Comparison of ENCODE assay signal across 12 cellular contexts in genomic region chr13:43572601-43573360, GRCh38.
DNase-seq lines count a peak whose midpoint lies in the region; ATAC-seq, FAIRE-seq and TF ChIP-seq lines count a peak whose summit lies in the region.
"Had no signal": no experiment of that assay in that cellular context is flagged by ENCODE, and none has a peak within 500 bp of the region (broad histone marks: within the 10 kb centered on the region; RNA-seq: fewer than 3 reads in every experiment).

No MANE protein-coding gene starts in this region.

- H3K4me3 ChIP-seq in left ventricle myocardium inferior (no peak overlapping the region), keratinocyte (ENCODE audit: control insufficient read depth in 2 of 3, extremely low read depth in 1 of 3, insufficient read depth in 2 of 3, low read depth in 1 of 3, low read length in 3 of 3) (no peak overlapping the region), spleen (no peak overlapping the region)
- H3K4me3 ChIP-seq: skin epidermis had no signal

- no peak overlapping the region for H3K27ac ChIP-seq in left ventricle myocardium inferior (replicated peaks)
- H3K27ac ChIP-seq in keratinocyte (ENCODE audit: control insufficient read depth, insufficient read depth, low read length), result no peak overlapping the region
- H3K27ac ChIP-seq in spleen, result no peak overlapping the region
- H3K27ac ChIP-seq: skin epidermis had no signal

- H3K79me2 ChIP-seq in keratinocyte (ENCODE audit: control insufficient read depth, insufficient read depth, low read length), result no peaks in the 10 kb centered on the region

- H3K27me3 ChIP-seq in left ventricle myocardium inferior (ENCODE audit: low read depth), result no peaks in the 10 kb centered on the region
- no peaks in the 10 kb centered on the region for H3K27me3 ChIP-seq in keratinocyte (ENCODE audit: control insufficient read depth, extremely low read depth, insufficient read depth, low read length)
- no peaks in the 10 kb centered on the region for H3K27me3 ChIP-seq in spleen (replicated peaks in 1 of 7)

- intact Hi-C loops in Right ventricle myocardium superior (cut with DNase I) (no loop called here), left ventricle myocardium inferior (cut with micrococcal nuclease) (no loop called here), spleen (cut with DNase I; ENCODE audit: low total_unique reads) (no loop called here)

- peak; percentile 38 for ATAC-seq in Right ventricle myocardium superior (ENCODE audit: poor library complexity)

- H3K9ac ChIP-seq in keratinocyte (ENCODE audit: control insufficient read depth, extremely low read depth, insufficient read depth, low read length), result no peak overlapping the region

- H3K36me3 ChIP-seq in left ventricle myocardium inferior (no peaks in the 10 kb centered on the region), keratinocyte (ENCODE audit: control insufficient read depth in 2 of 2, extremely low read depth in 1 of 2, insufficient read depth in 2 of 2, low read length in 2 of 2) (no peaks in the 10 kb centered on the region), spleen (no peaks in the 10 kb centered on the region)

- no peak for DNase-seq in Right ventricle myocardium superior
- DNase-seq in left ventricle myocardium inferior, result no peak
- DNase-seq in amniotic epithelial cell (ENCODE audit: low read depth), result peak; percentile 73
- DNase-seq in keratinocyte (ENCODE audit: low read depth, low spot score), result peak; percentile 45
- DNase-seq in spleen, result no peak
- DNase-seq in NCI-H1048 (lab: John Stamatoyannopoulos, UW), result no peak
- no peak for DNase-seq in NCI-H146 (lab: John Stamatoyannopoulos, UW)
- DNase-seq in NCI-H526 treated with DMSO at 0.1 percent for 48 hours (lab: John Stamatoyannopoulos, UW), result no peak
- DNase-seq: activated CD4-positive, alpha-beta T cell treated with anti-CD3 and anti-CD28 coated beads, Interleukin-2, amount 50 U/mL, for 48 hours; activated naive CD4-positive, alpha-beta T cell treated with Interleukin-2 at 50 U/mL for 16 hours; NCI-H510A had no signal

- H3K9me3 ChIP-seq in left ventricle myocardium inferior (replicated peaks) (no peaks in the 10 kb centered on the region), keratinocyte (ENCODE audit: control insufficient read depth, low read depth, low read length) (no peaks in the 10 kb centered on the region), spleen (no peaks in the 10 kb centered on the region)

- H3K9me1 ChIP-seq in keratinocyte (ENCODE audit: control insufficient read depth, extremely low read depth, insufficient read depth, low read length), result no peaks in the 10 kb centered on the region

- TF ChIP-seq POLR2A in spleen (IDR thresholded peaks at IDR 0.05), result no peak

- peak overlapping the region; percentile 70 for H3K4me2 ChIP-seq in keratinocyte (ENCODE audit: control insufficient read depth, extremely low read depth, insufficient read depth, low read depth, low read length)

- no peaks in the 10 kb centered on the region for H4K20me1 ChIP-seq in keratinocyte (ENCODE audit: control insufficient read depth, extremely low read depth, insufficient read depth, low read length)

- no peak for TF ChIP-seq CTCF in left ventricle myocardium inferior (IDR thresholded peaks at IDR 0.05; ENCODE audit: borderline replicate concordance)
- TF ChIP-seq CTCF in keratinocyte (optimal IDR thresholded peaks at IDR 0.05 in 1 of 3, IDR thresholded peaks at IDR 0.05 in 1 of 3, conservative IDR thresholded peaks at IDR 0.05 in 1 of 3; ENCODE audit: extremely low read depth in 1 of 3, insufficient read depth in 2 of 3, low read length in 3 of 3), result no peak
- TF ChIP-seq CTCF in spleen (IDR thresholded peaks at IDR 0.05 in 8 of 11, conservative IDR thresholded peaks at IDR 0.05 in 3 of 11), result no peak

- 73 to 81% (median 78%) methylated on average over 3 of the region's 3 CpGs for WGBS in spleen, 5 donors

- H3K4me1 ChIP-seq in left ventricle myocardium inferior (peaks cover 21% of the 10 kb centered on the region), keratinocyte (ENCODE audit: control insufficient read depth, extremely low read depth, insufficient read depth, low read length) (peaks cover 18% of the 10 kb centered on the region), spleen (peaks cover 0 to 12% (median 3%) of the 10 kb centered on the region in 6 donors)

- no peak overlapping the region for H2AFZ ChIP-seq in keratinocyte (ENCODE audit: control insufficient read depth, low read length)

- peak; percentile 79 for FAIRE-seq in keratinocyte (lab: Jason Lieb, UNC)

- dilution Hi-C loops in keratinocyte (cut with MboI; ENCODE audit: extremely low pct_ligation_motif_present, low sequenced_read_pairs), result no loop called here

Comparison
In these comparisons a context has a peak if more than half of its experiments do, and no peak if none do; other contexts are left out.
1. DNase-seq: peak in amniotic epithelial cell (single experiment) and keratinocyte (single experiment); none in Right ventricle myocardium superior (single experiment), left ventricle myocardium inferior (single experiment), spleen (single experiment), NCI-H1048 (single experiment), NCI-H146 (single experiment) and NCI-H526 treated with DMSO at 0.1 percent for 48 hours (single experiment).